ENCODE assay signal across 1 cellular context in the genomic region with DNA sequence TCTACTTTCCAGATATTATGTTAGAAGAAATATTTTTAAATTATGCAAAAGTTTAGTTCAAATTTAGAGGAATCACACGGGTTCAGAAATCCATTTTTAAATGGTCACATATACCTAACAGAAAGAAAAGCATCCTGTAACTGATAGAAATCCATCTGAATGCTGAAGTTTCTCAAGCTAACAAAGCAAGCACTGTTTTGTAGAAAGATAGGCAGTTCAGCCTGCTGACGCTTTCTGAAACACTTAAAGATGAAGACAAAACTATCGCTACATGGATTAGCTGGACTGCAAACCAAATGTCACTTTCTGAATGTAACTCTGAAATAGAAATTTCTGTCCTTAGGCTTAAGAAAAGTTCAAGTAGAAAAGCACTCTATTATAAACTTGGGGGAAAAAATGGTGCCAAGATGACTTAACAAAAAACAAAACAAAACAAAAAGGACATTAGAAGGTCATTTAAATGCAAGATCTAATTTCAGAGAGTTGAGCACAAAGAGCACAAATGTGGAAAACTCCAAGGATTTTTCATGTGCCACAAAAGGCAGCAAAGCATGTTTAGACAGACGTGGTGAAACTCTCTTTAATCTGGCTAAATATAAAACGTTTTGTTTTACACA.
TF ChIP-seq lines count a peak whose summit lies in the region.

No MANE protein-coding gene starts in this region.

TF ChIP-seq in IMR-90, 13 proteins besides CTCF, POLR2A, EP300 and RAD21 (continued from another document):
- TF ChIP-seq CHD1 (IDR thresholded peaks at IDR 0.05; ENCODE audit: low read depth, low read length) (0 out of 2 replicates have a peak, but pooled peaks have one; percentile 14), MAFK (IDR thresholded peaks at IDR 0.05; ENCODE audit: low read depth, low read length) (no peak), RCOR1 (IDR thresholded peaks at IDR 0.05; ENCODE audit: insufficient replicate concordance, low read length) (no peak)
- TF ChIP-seq, protein P1, sequence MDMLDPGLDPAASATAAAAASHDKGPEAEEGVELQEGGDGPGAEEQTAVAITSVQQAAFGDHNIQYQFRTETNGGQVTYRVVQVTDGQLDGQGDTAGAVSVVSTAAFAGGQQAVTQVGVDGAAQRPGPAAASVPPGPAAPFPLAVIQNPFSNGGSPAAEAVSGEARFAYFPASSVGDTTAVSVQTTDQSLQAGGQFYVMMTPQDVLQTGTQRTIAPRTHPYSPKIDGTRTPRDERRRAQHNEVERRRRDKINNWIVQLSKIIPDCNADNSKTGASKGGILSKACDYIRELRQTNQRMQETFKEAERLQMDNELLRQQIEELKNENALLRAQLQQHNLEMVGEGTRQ (IDR thresholded peaks at IDR 0.05; ENCODE audit: low read depth, low read length) = no peak
